Comparison of ENCODE assay signal across 19 cellular contexts in genomic region chr1:219805191-219805590, GRCh38.
DNase-seq lines count a peak whose midpoint lies in the region; ATAC-seq, FAIRE-seq and TF ChIP-seq lines count a peak whose summit lies in the region.
"Had no signal": no experiment of that assay in that cellular context is flagged by ENCODE, and none has a peak within 500 bp of the region (broad histone marks: within the 10 kb centered on the region; RNA-seq: fewer than 3 reads in every experiment).

No MANE protein-coding gene starts in this region.

- no peaks in the 10 kb centered on the region for H3K36me3 ChIP-seq in stomach
- H3K36me3 ChIP-seq: lower lobe of right lung had no signal

- TF ChIP-seq POLR2A in A549 (IDR thresholded peaks at IDR 0.05; ENCODE audit: low read length) (no peak), stomach (IDR thresholded peaks at IDR 0.05) (no peak), lower leg skin (IDR thresholded peaks at IDR 0.05) (no peak)

- H3K27me3 ChIP-seq in stomach: peaks cover 0 to 9% (median 0%) of the 10 kb centered on the region in 3 donors
- H3K27me3 ChIP-seq: body of pancreas had no signal

- ATAC-seq in A549 (no peak), GM19463 (IDR thresholded peaks at IDR 0.05; ENCODE audit: unreplicated experiment) (no peak)
- ATAC-seq: body of pancreas, lower lobe of right lung, natural killer cell had no signal

- TF ChIP-seq CTCF in A549 (IDR thresholded peaks at IDR 0.05) (peak; percentile 38; the same call in 2 of the 3 replicates), C4-2B (conservative IDR thresholded peaks at IDR 0.05) (peak; percentile 56), astrocyte of the spinal cord (IDR thresholded peaks at IDR 0.05; ENCODE audit: low read depth, low read length) (peak; percentile 18), stomach (IDR thresholded peaks at IDR 0.05) (no peak), lower leg skin (IDR thresholded peaks at IDR 0.05) (no peak)

- peak; percentile 40 to 49 for TF ChIP-seq RAD21 in A549 (conservative IDR thresholded peaks at IDR 0.05 in 1 of 2, IDR thresholded peaks at IDR 0.05 in 1 of 2)

- TF ChIP-seq EP300 in A549 (IDR thresholded peaks at IDR 0.05) (no peak), stomach (IDR thresholded peaks at IDR 0.05) (no peak)

- no peak overlapping the region for H3K4me3 ChIP-seq in A549
- H3K4me3 ChIP-seq in astrocyte of the spinal cord (ENCODE audit: low read depth, low read length): no peak overlapping the region
- H3K4me3 ChIP-seq in stomach: no peak overlapping the region
- no peak overlapping the region for H3K4me3 ChIP-seq in lower leg skin (ENCODE audit: low read depth, poor library complexity, severe bottlenecking)
- H3K4me3 ChIP-seq: body of pancreas, lower lobe of right lung had no signal

- CTCF ChIA-PET in A549 (lab: Yijun Ruan, JAX): interaction anchor here (0.7 to 2.5 kb wide), 5 partner anchors 10 to 1510 kb away, joined by 3 to 6 read pairs (median 4); no protein-coding TSS in a partner anchor

- DNase-seq in A549 (ENCODE audit: low read depth in 1 of 2, low spot score in 1 of 2) (peak in 1 of 2 experiments; percentile 10), NCI-H69 (lab: John Stamatoyannopoulos, UW) (peak; percentile 84), astrocyte of the spinal cord (ENCODE audit: low read depth, low spot score) (peak; percentile 38), NCI-H510A treated with DMSO at 0.1 percent for 48 hours (lab: John Stamatoyannopoulos, UW) (no peak), stomach (no peak), lower leg skin (ENCODE audit: low spot score in 2 of 2) (no peak)
- DNase-seq: activated CD4-positive, alpha-beta T cell treated with anti-CD3 and anti-CD28 coated beads for 1 hour; activated gamma-delta T cell treated with Interleukin-2 at 50 U/mL for 16 hours; body of pancreas; CD4-positive, alpha-beta memory T cell; GDM1; lower lobe of right lung; MM.1S; natural killer cell; NCI-H446; T-helper 2 cell had no signal

- H3K4me2 ChIP-seq in A549: no peak overlapping the region

- no peak overlapping the region for H3K27ac ChIP-seq in A549
- H3K27ac ChIP-seq in C4-2B: no peak overlapping the region
- no peak overlapping the region for H3K27ac ChIP-seq in stomach
- H3K27ac ChIP-seq: body of pancreas, lower lobe of right lung, RWPE1 had no signal

- FAIRE-seq in A549 (lab: Jason Lieb, UNC): no peak

- H3K4me1 ChIP-seq in A549 (no peaks in the 10 kb centered on the region), stomach (no peaks in the 10 kb centered on the region)
- H3K4me1 ChIP-seq: body of pancreas, lower lobe of right lung had no signal

- H3K9me3 ChIP-seq in A549: no peaks in the 10 kb centered on the region
- H3K9me3 ChIP-seq in stomach: no peaks in the 10 kb centered on the region
- H3K9me3 ChIP-seq: body of pancreas, lower lobe of right lung had no signal

- in situ Hi-C loops in astrocyte of the spinal cord (cut with HindIII; ENCODE audit: low sequenced_read_pairs): no loop called here

- 12% methylated on average over 6 of the region's 6 CpGs for WGBS in A549 (ENCODE audit: missing lambda C conversion rate)
- 42 to 59% (median 53%) methylated on average over 6 of the region's 6 CpGs for WGBS in stomach, 5 donors
- WGBS in lower leg skin, 2 donors: 66 to 67% methylated on average over 6 of the region's 6 CpGs

- intact Hi-C loops in stomach (cut with DNase I; ENCODE audit: low total_unique reads) (no loop called here), lower leg skin (cut with DNase I; ENCODE audit: low total_unique reads) (no loop called here)

- POLR2A ChIA-PET in A549 (lab: Yijun Ruan, JAX): no interaction called here

TF ChIP-seq in A549, 52 proteins besides CTCF, POLR2A, EP300 and RAD21:
- TF ChIP-seq RCOR1 (IDR thresholded peaks at IDR 0.05; ENCODE audit: low read depth, low read length) (no peak), SMC3 (IDR thresholded peaks at IDR 0.05) (peak; percentile 22; the same call in 1 of the 3 replicates)

Comparison
In these comparisons a context has a peak if more than half of its experiments do, and no peak if none do; other contexts are left out.
1. DNase-seq: peak in NCI-H69 (single experiment) and astrocyte of the spinal cord (single experiment); none in NCI-H510A treated with DMSO at 0.1 percent for 48 hours (single experiment), stomach (single experiment) and lower leg skin (0 of 2).
2. CTCF ChIP-seq: peak in A549 (single experiment), C4-2B (single experiment) and astrocyte of the spinal cord (single experiment); none in stomach (0 of 7) and lower leg skin (0 of 3).